In the genomic region with DNA sequence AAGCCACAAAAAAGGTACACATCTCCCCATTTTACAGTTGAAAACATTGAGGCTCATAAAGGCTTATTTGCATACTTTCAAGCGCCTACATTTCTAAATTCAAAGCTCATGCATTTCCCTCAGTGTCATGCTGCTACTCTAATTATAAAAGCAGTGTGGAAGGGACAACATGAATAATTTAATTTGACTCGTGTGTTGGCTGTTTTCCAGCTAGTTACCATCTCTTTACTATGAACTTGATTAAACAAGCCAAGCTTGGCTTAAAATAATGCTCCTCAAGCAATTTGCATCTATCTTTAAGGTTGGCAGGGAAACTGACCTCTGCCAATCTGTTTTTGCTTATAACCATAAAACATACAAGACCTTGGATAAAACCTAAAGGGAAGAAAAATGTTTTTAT, we compare ENCODE assay signal across 25 cellular contexts.
"Had no signal": no experiment of that assay in that cellular context is flagged by ENCODE, and none has a peak within 500 bp of the region (broad histone marks: within the 10 kb centered on the region; RNA-seq: fewer than 3 reads in every experiment).

No MANE protein-coding gene starts in this region.

- H3K9me3 ChIP-seq: colonic mucosa, esophagus squamous epithelium had no signal

- H3K4me3 ChIP-seq: colonic mucosa, esophagus squamous epithelium had no signal

- DNase-seq: activated B cell treated with CpG ODN at 0.5 μM for 24 hours; activated CD4-positive, alpha-beta T cell treated with anti-CD3 and anti-CD28 coated beads for 48 hours; activated CD4-positive, alpha-beta T cell treated with anti-CD3 and anti-CD28 coated beads, Interleukin-2, amount 50 U/mL, for 1 hour; activated CD4-positive, alpha-beta T cell treated with anti-CD3 and anti-CD28 coated beads, Interleukin-2, amount 50 U/mL, for 48 hours; activated CD8-positive, alpha-beta memory T cell treated with anti-CD3 and anti-CD28 coated beads for 24 hours; activated CD8-positive, alpha-beta T cell treated with anti-CD3 and anti-CD28 coated beads for 36 hours; activated effector memory CD4-positive, alpha-beta T cell treated with Interleukin-2 at 50 U/mL for 16 hours; activated gamma-delta T cell treated with Interleukin-2 at 50 U/mL for 16 hours; activated naive CD4-positive, alpha-beta T cell treated with anti-CD3 and anti-CD28 coated beads, Interleukin-2, amount 50 U/mL, for 16 hours; activated naive CD4-positive, alpha-beta T cell treated with Interleukin-2 at 50 U/mL for 16 hours; activated T-cell treated with anti-CD3 and anti-CD28 coated beads, Interleukin-2, amount 50 U/mL, for 4 hours; amniotic stem cell; anterior cingulate cortex; brain microvascular endothelial cell; colonic mucosa; effector CD8-positive, alpha-beta T cell; esophagus squamous epithelium; foreskin fibroblast; head of caudate nucleus; hippocampal formation; T1000; WERI-Rb-1 had no signal

- H3K36me3 ChIP-seq: brain microvascular endothelial cell, colonic mucosa, esophagus squamous epithelium, WERI-Rb-1 had no signal

- ATAC-seq: activated CD4-positive, CD25-positive, alpha-beta regulatory T cell treated with anti-CD3 and anti-CD28 coated beads, Interleukin-2, amount 50 U/mL, for 24 hours; activated CD8-positive, alpha-beta T cell treated with anti-CD3 and anti-CD28 coated beads for 36 hours; activated T-cell treated with anti-CD3 and anti-CD28 coated beads, Interleukin-2, amount 50 U/mL, for 4 hours; activated T-helper 17 cell treated with anti-CD3 and anti-CD28 coated beads, Interleukin-2, amount 50 U/mL, for 72 hours had no signal

- H3K27me3 ChIP-seq: brain microvascular endothelial cell, colonic mucosa, esophagus squamous epithelium had no signal

- H3K27ac ChIP-seq: brain microvascular endothelial cell, colonic mucosa, epithelial cell of prostate, esophagus squamous epithelium, WERI-Rb-1 had no signal

- H3K4me1 ChIP-seq: colonic mucosa, esophagus squamous epithelium had no signal
